ENCODE assay signal across 1 cellular context in the genomic region with DNA sequence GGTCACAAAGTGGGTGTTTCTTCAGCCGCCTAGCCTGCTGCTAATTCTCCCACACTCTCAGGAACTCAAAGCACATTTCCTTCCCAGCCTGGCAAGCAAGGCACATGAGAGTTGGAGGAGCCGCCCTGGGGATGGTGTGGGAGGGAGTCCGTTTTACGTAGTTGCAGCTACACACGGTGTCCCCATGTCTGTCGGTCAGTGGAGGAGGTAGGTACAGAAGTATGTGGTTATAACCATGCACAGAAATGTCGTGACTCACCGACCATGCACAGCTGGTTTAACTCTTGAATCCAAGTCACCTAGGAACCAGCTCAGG.
TF ChIP-seq lines count a peak whose summit lies in the region.

No MANE protein-coding gene starts in this region.

TF ChIP-seq in IMR-90, 13 proteins besides CTCF, POLR2A, EP300 and RAD21:
- no peak for TF ChIP-seq ELK1 (IDR thresholded peaks at IDR 0.05; ENCODE audit: borderline replicate concordance, low read depth, low read length)
- TF ChIP-seq USF2 (IDR thresholded peaks at IDR 0.05; ENCODE audit: low read depth, low read length): no peak
- no peak for TF ChIP-seq MAZ (IDR thresholded peaks at IDR 0.05; ENCODE audit: borderline replicate concordance, low read depth, low read length)
- TF ChIP-seq SMC3 (IDR thresholded peaks at IDR 0.05; ENCODE audit: low read depth, low read length): no peak
- TF ChIP-seq MAFK (IDR thresholded peaks at IDR 0.05; ENCODE audit: low read depth, low read length): no peak
- TF ChIP-seq CHD1 (IDR thresholded peaks at IDR 0.05; ENCODE audit: low read depth, low read length): no peak
- no peak for TF ChIP-seq NFE2L2 (IDR thresholded peaks at IDR 0.05; ENCODE audit: low read depth, low read length)
- no peak for TF ChIP-seq MXI1 (IDR thresholded peaks at IDR 0.05; ENCODE audit: borderline replicate concordance, low read depth, low read length)
- no peak for TF ChIP-seq CEBPB (IDR thresholded peaks at IDR 0.05; ENCODE audit: low read depth, low read length)
- no peak for TF ChIP-seq RFX5 (IDR thresholded peaks at IDR 0.05; ENCODE audit: low read depth, low read length)
